Comparison of ENCODE assay signal across 24 cellular contexts in the genomic region with DNA sequence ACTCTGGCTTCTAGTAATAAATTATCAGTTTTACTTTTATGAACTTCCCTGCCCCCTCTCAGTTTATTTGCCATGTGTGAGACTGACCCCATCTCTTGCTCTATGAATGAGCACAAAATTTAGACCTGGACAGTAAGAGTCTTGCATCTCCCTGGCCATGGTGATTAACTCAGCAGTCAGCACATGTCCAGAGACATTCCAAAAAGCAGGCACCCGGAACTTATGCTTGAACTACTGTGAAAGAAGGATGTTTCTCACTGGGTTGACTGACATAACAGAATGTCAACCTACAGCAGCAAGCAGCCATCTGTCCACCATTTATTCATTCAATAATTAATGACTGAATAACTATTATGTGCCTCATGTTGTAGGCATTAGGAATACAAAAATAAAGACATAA. TPM values are rescaled to one million over a fixed set of nuclear protein-coding genes. Genes with fewer than 3 reads are reported as not detected.
DNase-seq lines count a peak whose midpoint lies in the region; ATAC-seq and TF ChIP-seq lines count a peak whose summit lies in the region.
"Had no signal": no experiment of that assay in that cellular context is flagged by ENCODE, and none has a peak within 500 bp of the region (broad histone marks: within the 10 kb centered on the region; RNA-seq: fewer than 3 reads in every experiment).

No MANE protein-coding gene starts in this region.

- WGBS in right lobe of liver (ENCODE audit: insufficient coverage, low coverage, low lambda C conversion rate, missing lambda C conversion rate) = 100% methylated on average over 1 of the region's 1 CpG

- ATAC-seq in right lobe of liver (no peak), HG02571 (IDR thresholded peaks at IDR 0.05; ENCODE audit: unreplicated experiment) (no peak)
- ATAC-seq: A549; CD8-positive, alpha-beta T cell; Right ventricle myocardium inferior; SK-N-SH treated with all-trans-retinoic acid at 6 μM for 48 hours had no signal

- H3K36me3 Mint-ChIP-seq in neural progenitor cell = no peaks in the 10 kb centered on the region
- H3K36me3 Mint-ChIP-seq: CD8-positive, alpha-beta T cell had no signal

- no peak for TF ChIP-seq POLR2A in right lobe of liver (IDR thresholded peaks at IDR 0.05)

- H3K27ac ChIP-seq in neural progenitor cell = no peak overlapping the region
- H3K27ac ChIP-seq in right lobe of liver = no peak overlapping the region
- H3K27ac ChIP-seq: A549, C4-2B, SJCRH30 had no signal

- no peak for TF ChIP-seq CTCF in neural progenitor cell (IDR thresholded peaks at IDR 0.05)
- no peak for TF ChIP-seq CTCF in right lobe of liver (IDR thresholded peaks at IDR 0.05)

- H3K4me2 ChIP-seq in neural progenitor cell = no peak overlapping the region
- H3K4me2 ChIP-seq: A549 had no signal

- H3K9me3 Mint-ChIP-seq in neural progenitor cell = no peaks in the 10 kb centered on the region
- H3K9me3 Mint-ChIP-seq: CD8-positive, alpha-beta T cell had no signal

- no peak overlapping the region for H3K27ac Mint-ChIP-seq in neural progenitor cell
- H3K27ac Mint-ChIP-seq: B cell; CD8-positive, alpha-beta T cell had no signal

- H2AFZ ChIP-seq in neural progenitor cell (replicated peaks) = no peak overlapping the region

- no peaks in the 10 kb centered on the region for H3K36me3 ChIP-seq in neural progenitor cell
- H3K36me3 ChIP-seq in right lobe of liver = no peaks in the 10 kb centered on the region
- H3K36me3 ChIP-seq in MG63 = no peaks in the 10 kb centered on the region
- H3K36me3 ChIP-seq: HAP-1, SJCRH30 had no signal

- intact Hi-C loops in right lobe of liver (cut with DNase I) = no loop called here

- H3K27me3 Mint-ChIP-seq in neural progenitor cell (ENCODE audit: insufficient read depth, low read depth) = peaks cover 4% of the 10 kb centered on the region

- no peak overlapping the region for H3K4me3 Mint-ChIP-seq in neural progenitor cell
- H3K4me3 Mint-ChIP-seq: B cell; CD8-positive, alpha-beta T cell had no signal

- H3K27me3 ChIP-seq in neural progenitor cell (no peaks in the 10 kb centered on the region), right lobe of liver (no peaks in the 10 kb centered on the region), MG63 (no peaks in the 10 kb centered on the region)
- H3K27me3 ChIP-seq: SJCRH30 had no signal

- H3K9ac ChIP-seq in neural progenitor cell = no peak overlapping the region

- no peak overlapping the region for H3K4me3 ChIP-seq in neural progenitor cell
- H3K4me3 ChIP-seq in right lobe of liver = no peak overlapping the region
- H3K4me3 ChIP-seq in MG63 = no peak overlapping the region
- H3K4me3 ChIP-seq: A549, HAP-1, SJCRH30 had no signal

- H4K20me1 ChIP-seq in neural progenitor cell (ENCODE audit: low read depth) = no peaks in the 10 kb centered on the region

- H3F3A ChIP-seq in neural progenitor cell (ENCODE audit: low read depth) = no peaks in the 10 kb centered on the region

- H3K9me3 ChIP-seq in neural progenitor cell (ENCODE audit: low read depth) (no peaks in the 10 kb centered on the region), right lobe of liver (no peaks in the 10 kb centered on the region), MG63 (no peaks in the 10 kb centered on the region)
- H3K9me3 ChIP-seq: A549, Caco-2, HAP-1, SJCRH30 had no signal

- H3K79me2 ChIP-seq in neural progenitor cell (ENCODE audit: low read depth) = no peaks in the 10 kb centered on the region

- H3K4me1 ChIP-seq in neural progenitor cell (peaks cover 12% of the 10 kb centered on the region), right lobe of liver (no peaks in the 10 kb centered on the region)
- H3K4me1 ChIP-seq: Caco-2, HAP-1, SJCRH30 had no signal

- H3K4me1 Mint-ChIP-seq in neural progenitor cell = peaks cover 14% of the 10 kb centered on the region
- H3K4me1 Mint-ChIP-seq: B cell had no signal

- peak; percentile 34 for DNase-seq in HK-2 (ENCODE audit: unreplicated experiment)
- peak; percentile 61 for DNase-seq in NCI-H69 (lab: John Stamatoyannopoulos, UW)
- DNase-seq in kidney glomerular epithelial cell (lab: John Stamatoyannopoulos, UW) = peak; percentile 58
- no peak for DNase-seq in neural progenitor cell (ENCODE audit: low spot score)
- DNase-seq in right lobe of liver = no peak
- DNase-seq in MG63 = no peak
- DNase-seq: Caco-2; CD8-positive, alpha-beta T cell; DMS79 treated with DMSO at 0.1 percent for 48 hours; GOT3; MV-4-11; NCI-H1105; NCI-H1436 treated with DMSO at 0.1 percent for 48 hours; NCI-H2029; NCI-H510A; NCI-H774; SJCRH30 had no signal

RNA-seq across cellular contexts. Expression of gene SEC16B, which starts 11.3 kb away (rescaled TPM):
- 0.67 and 0.74 TPM in 2 replicates for total RNA-seq in neural progenitor cell (ENCODE audit: low replicate concordance)
- total RNA-seq in right lobe of liver = 10 to 100 TPM; 16.4 to 69.7 (median 39.9) TPM
- total RNA-seq in MG63 (2014; rRNA removed; shearing (Covaris generic); ENCODE audit: low replicate concordance) = 0.72 and 3.5 TPM in 2 replicates
- total RNA-seq: CD8-positive, alpha-beta T cell had no signal

Comparison
In these comparisons a context has a peak if more than half of its experiments do, and no peak if none do; other contexts are left out.
1. DNase-seq: peak in HK-2 (single experiment), NCI-H69 (single experiment) and kidney glomerular epithelial cell (single experiment); none in neural progenitor cell (single experiment), right lobe of liver (0 of 3) and MG63 (single experiment).